In the genomic region with DNA sequence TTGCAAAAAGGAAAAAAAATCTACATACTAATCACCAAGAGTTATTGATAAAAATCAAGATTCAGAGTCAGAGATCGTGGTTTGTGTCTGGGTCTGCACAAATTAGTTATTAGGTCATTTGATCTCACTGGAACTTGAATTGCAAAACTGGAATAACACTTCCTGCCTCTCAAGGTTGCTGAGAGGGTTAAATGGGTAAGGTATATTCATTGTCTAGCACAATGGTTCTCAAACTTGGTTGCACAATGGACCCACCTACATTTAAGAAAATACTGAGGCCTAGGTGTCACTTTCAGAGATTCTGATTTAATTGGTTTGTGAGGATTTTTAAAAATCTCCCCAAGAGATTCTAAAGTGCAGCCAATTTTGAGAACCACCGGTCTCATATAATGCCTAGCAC, we compare ENCODE assay signal across 17 cellular contexts.
"Had no signal": no experiment of that assay in that cellular context is flagged by ENCODE, and none has a peak within 500 bp of the region (broad histone marks: within the 10 kb centered on the region; RNA-seq: fewer than 3 reads in every experiment).

No MANE protein-coding gene starts in this region.

- H3K9me3 ChIP-seq: left ventricle myocardium inferior, testis, uterus had no signal

- H3K27ac ChIP-seq: left ventricle myocardium inferior, testis, uterus had no signal

- DNase-seq: activated CD4-positive, alpha-beta T cell treated with anti-CD3 and anti-CD28 coated beads for 4 hours; activated CD4-positive, alpha-beta T cell treated with anti-CD3 and anti-CD28 coated beads, Interleukin-2, amount 50 U/mL, for 4 hours; activated naive CD4-positive, alpha-beta T cell; activated T-cell treated with anti-CD3 and anti-CD28 coated beads for 4 hours; activated T-cell treated with anti-CD3 and anti-CD28 coated beads, Interleukin-2, amount 50 U/mL, for 72 hours; dermis blood vessel endothelial cell; effector CD4-positive, alpha-beta T cell; left ventricle myocardium inferior; stimulated activated CD4-positive, alpha-beta T cell treated with anti-CD3 and anti-CD28 coated beads, Interleukin-12 subunit alpha, Interleukin-12 subunit beta, amount 100 ng/mL, for 4 hours; stimulated activated CD4-positive, alpha-beta T cell treated with anti-CD3 and anti-CD28 coated beads, Interleukin-4, amount 100 ng/mL, for 1 hour; testis; trophoblast cell; uterus had no signal

- H3K4me3 ChIP-seq: left ventricle myocardium inferior, lung, skin epidermis, testis, uterus had no signal

- H3K36me3 ChIP-seq: left ventricle myocardium inferior, uterus had no signal

- H3K27me3 ChIP-seq: testis, uterus had no signal

- ATAC-seq: activated naive CD4-positive, alpha-beta T cell treated with anti-CD3 and anti-CD28 coated beads, Interleukin-2, amount 50 U/mL, for 72 hours; activated T-cell treated with anti-CD3 and anti-CD28 coated beads, Interleukin-2, amount 50 U/mL, for 72 hours; stimulated activated effector memory CD8-positive, alpha-beta T cell treated with anti-CD3 and anti-CD28 coated beads, Interleukin-12 subunit alpha, Interleukin-12 subunit beta, amount 100 ng/mL, for 72 hours had no signal

- H3K4me1 ChIP-seq: uterus had no signal
